ENCODE assay signal across 23 cellular contexts in the genomic region with DNA sequence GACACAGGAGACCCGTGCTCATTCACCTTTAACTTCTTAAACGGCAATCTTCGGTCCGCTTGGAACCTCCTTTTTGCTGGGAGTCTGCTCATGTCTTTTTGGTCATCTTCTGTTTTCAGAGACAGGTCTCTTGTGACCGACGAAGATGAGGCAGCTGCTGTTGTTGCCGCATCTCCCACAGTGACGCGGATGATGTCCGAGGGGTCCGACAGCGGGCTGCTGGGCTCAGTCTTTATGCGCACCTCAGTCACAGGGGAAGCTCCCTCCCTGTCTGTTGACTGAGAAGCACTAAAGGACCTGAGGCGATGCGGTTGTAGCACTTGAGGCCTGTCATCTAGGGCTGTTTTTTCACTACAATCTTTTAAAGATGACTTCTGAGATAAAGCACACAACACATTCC. TPM values are rescaled to one million over a fixed set of nuclear protein-coding genes. Genes with fewer than 3 reads are reported as not detected.
A peak's percentile ranks its signal among the peaks of the same experiment; 100 is the strongest.
DNase-seq lines count a peak whose midpoint lies in the region; ATAC-seq, FAIRE-seq and TF ChIP-seq lines count a peak whose summit lies in the region.
"Had no signal": no experiment of that assay in that cellular context is flagged by ENCODE, and none has a peak within 500 bp of the region (broad histone marks: within the 10 kb centered on the region; RNA-seq: fewer than 3 reads in every experiment).

No MANE protein-coding gene starts in this region.

- no peak overlapping the region for H3K4me2 ChIP-seq in GM12878 (ENCODE audit: control insufficient read depth, insufficient read depth)
- H3K4me2 ChIP-seq: A549; BLaER1 treated with 17β-estradiol and CSF1 and Interleukin-3, amounts not matched to agents 10 nM and 100 nM had no signal

- CTCF ChIA-PET in GM12878 (lab: Yijun Ruan, JAX) = no interaction called here

- H3K27me3 ChIP-seq in GM12878 (replicated peaks in 1 of 2; ENCODE audit: control insufficient read depth in 2 of 2, insufficient read depth in 2 of 2, low read length in 1 of 2) (no peaks in the 10 kb centered on the region), esophagus muscularis mucosa (no peaks in the 10 kb centered on the region), subcutaneous abdominal adipose tissue (ENCODE audit: control insufficient read depth in 5 of 5, insufficient read depth in 4 of 5, low read length in 5 of 5) (no peaks in the 10 kb centered on the region)
- H3K27me3 ChIP-seq: BE2C; BLaER1 treated with 17β-estradiol and CSF1 and Interleukin-3, amounts not matched to agents 10 nM and 100 nM had no signal

- H3K27ac ChIP-seq in GM12878 (ENCODE audit: control insufficient read depth, insufficient read depth) (no peak overlapping the region), esophagus muscularis mucosa (replicated peaks in 1 of 4) (no peak overlapping the region), subcutaneous abdominal adipose tissue (ENCODE audit: low read depth, low read length) (peak overlapping the region; percentile 54)
- H3K27ac ChIP-seq: A549; BLaER1 treated with 17β-estradiol and CSF1 and Interleukin-3, amounts not matched to agents 10 nM and 100 nM had no signal

- no peak overlapping the region for H2AFZ ChIP-seq in GM12878 (ENCODE audit: control insufficient read depth, low read depth, low read length)

- no peak for FAIRE-seq in GM12878 (lab: Jason Lieb, UNC)
- no peak for FAIRE-seq in HTR-8/SVneo (lab: Jason Lieb, UNC)
- FAIRE-seq: A549, D721Med, G401.6, H54 had no signal

- peaks cover 8 to 44% of the 10 kb centered on the region in 2 experiments for H3K36me3 ChIP-seq in GM12878 (ENCODE audit: control insufficient read depth in 2 of 2, insufficient read depth in 2 of 2, low read length in 1 of 2)
- H3K36me3 ChIP-seq in esophagus muscularis mucosa = peaks cover 22 to 69% (median 43%) of the 10 kb centered on the region in 4 donors
- peaks cover 13 to 40% (median 33%) of the 10 kb centered on the region in 5 donors for H3K36me3 ChIP-seq in subcutaneous abdominal adipose tissue (ENCODE audit: control insufficient read depth in 5 of 5, insufficient read depth in 5 of 5, low read length in 5 of 5)

- H3K9ac ChIP-seq in GM12878 (ENCODE audit: control insufficient read depth, insufficient read depth, low read length) (no peak overlapping the region), subcutaneous abdominal adipose tissue (ENCODE audit: low read length in 5 of 5) (no peak overlapping the region)
- H3K9ac ChIP-seq: BLaER1 treated with 17β-estradiol and CSF1 and Interleukin-3, amounts not matched to agents 10 nM and 100 nM had no signal

- DNase-seq in EH (ENCODE audit: low read depth) (peak; percentile 14), GM12878 (ENCODE audit: low read depth, low spot score) (no peak), esophagus muscularis mucosa (ENCODE audit: extremely low spot score) (peak; percentile 70), HTR-8/SVneo (ENCODE audit: insufficient read length, low spot score) (no peak), DMS79 treated with DMSO at 0.1 percent for 48 hours (lab: John Stamatoyannopoulos, UW) (no peak)
- no peak for DNase-seq in stimulated activated CD4-positive, alpha-beta T cell treated with anti-CD3 and anti-CD28 coated beads, Interleukin-15, amount 100 ng/mL, for 24 hours
- DNase-seq: 8988T; ACHN; AML-193; BE2C; CD4-positive, alpha-beta T cell; CD8-positive, alpha-beta memory T cell; DMS 273 treated with DMSO at 0.1 percent for 48 hours; DMS79; GOT3; HFFc6 had no signal

- SMC1A ChIA-PET in GM12878 (lab: Charles Lee; ENCODE audit: uncharacterized antibody, unreplicated experiment) = interaction anchor here (1.0 to 1.2 kb wide), 2 partner anchors 12 to 13 kb away, joined by 3 to 5 read pairs; no protein-coding TSS in a partner anchor

- 98% methylated on average over 15 of the region's 15 CpGs for WGBS in GM12878 (ENCODE audit: insufficient coverage, insufficient replicate concordance, low lambda C conversion rate, missing lambda C conversion rate)
- whole genome bisulfite sequencing in esophagus muscularis mucosa = 98% methylated on average over 15 of the region's 15 CpGs

- intact Hi-C loops in GM12878 (cut with micrococcal nuclease; ENCODE audit: unreplicated experiment) (no loop called here), esophagus muscularis mucosa (cut with DNase I) (no loop called here)

- in situ Hi-C loops in GM12878 (cut with MboI) = no loop called here

- POLR2A ChIA-PET in GM12878 (lab: Charles Lee) = no interaction called here

- no peak for TF ChIP-seq RAD21 in GM12878 (IDR thresholded peaks at IDR 0.05; ENCODE audit: insufficient read depth, low read depth, low read length)

- TF ChIP-seq POLR2A in GM12878 (IDR thresholded peaks at IDR 0.05; ENCODE audit: low read depth, low read length) (0 out of 2 replicates have a peak, but pooled peaks have one; percentile 7), esophagus muscularis mucosa (IDR thresholded peaks at IDR 0.05; ENCODE audit: low read depth) (no peak)

- no peaks in the 10 kb centered on the region for H3K4me1 ChIP-seq in GM12878 (ENCODE audit: control insufficient read depth, insufficient read depth, low read length)
- H3K4me1 ChIP-seq in esophagus muscularis mucosa = peaks cover 0 to 5% (median 0%) of the 10 kb centered on the region in 4 donors
- peaks cover 0 to 9% (median 3%) of the 10 kb centered on the region in 5 donors for H3K4me1 ChIP-seq in subcutaneous abdominal adipose tissue (ENCODE audit: control insufficient read depth in 5 of 5, insufficient read depth in 5 of 5, low read length in 5 of 5)
- H3K4me1 ChIP-seq: A549; BE2C; BLaER1 treated with 17β-estradiol and CSF1 and Interleukin-3, amounts not matched to agents 10 nM and 100 nM; HAP-1 had no signal

- no peaks in the 10 kb centered on the region for H4K20me1 ChIP-seq in GM12878 (ENCODE audit: control insufficient read depth, insufficient read depth)
- H4K20me1 ChIP-seq: BLaER1 treated with 17β-estradiol and CSF1 and Interleukin-3, amounts not matched to agents 10 nM and 100 nM had no signal

- H3K79me2 ChIP-seq in GM12878 (ENCODE audit: control insufficient read depth, insufficient read depth, low read length) = no peaks in the 10 kb centered on the region; the same call in 1 of the 2 replicates

- no peak overlapping the region for H3K4me3 ChIP-seq in GM12878
- H3K4me3 ChIP-seq in esophagus muscularis mucosa = no peak overlapping the region
- H3K4me3 ChIP-seq in subcutaneous abdominal adipose tissue (ENCODE audit: low read depth in 1 of 5, low read length in 5 of 5) = no peak overlapping the region
- H3K4me3 ChIP-seq: A549; BLaER1 treated with 17β-estradiol and CSF1 and Interleukin-3, amounts not matched to agents 10 nM and 100 nM; HAP-1 had no signal

- RAD21 ChIA-PET in GM12878 (lab: Charles Lee; ENCODE audit: unreplicated experiment) = no interaction called here

- ATAC-seq in GM12878 = no peak
- ATAC-seq: A549 had no signal

- no TSS peak for BruUV-seq in GM12878 (replicated peaks; lab: Mats Ljungman, UMichigan)

- TF ChIP-seq EP300 in GM12878 (IDR thresholded peaks at IDR 0.05; ENCODE audit: borderline replicate concordance in 1 of 2, control insufficient read depth in 1 of 2, low read depth in 2 of 2, low read length in 2 of 2) (no peak), esophagus muscularis mucosa (IDR thresholded peaks at IDR 0.05) (no peak)

- H3K9me3 ChIP-seq in GM12878 (replicated peaks; ENCODE audit: control insufficient read depth, insufficient read depth, low read length) (peaks cover 14% of the 10 kb centered on the region; the same call in 2 of the 3 replicates), esophagus muscularis mucosa (no peaks in the 10 kb centered on the region), subcutaneous abdominal adipose tissue (ENCODE audit: control insufficient read depth in 5 of 5, low read length in 5 of 5) (no peaks in the 10 kb centered on the region)
- H3K9me3 ChIP-seq: BE2C had no signal

- TF ChIP-seq CTCF in GM12878 (IDR thresholded peaks at IDR 0.05 in 2 of 3, conservative IDR thresholded peaks at IDR 0.05 in 1 of 3; ENCODE audit: control insufficient read depth in 2 of 3, extremely low read depth in 1 of 3, insufficient read depth in 1 of 3, low read depth in 3 of 3, low read length in 3 of 3) (no peak), esophagus muscularis mucosa (IDR thresholded peaks at IDR 0.05) (no peak)

RNA-seq across cellular contexts. Expression of a gene that starts 17.6 kb away (rescaled TPM):
- 28.7 and 28.9 TPM in 2 replicates for total RNA-seq in GM12878 (2013; cell fraction: nucleolus; rRNA removed)
- total RNA-seq in GM12878 (2014; rRNA removed) = 8.5 and 9.8 TPM in 2 replicates
- total RNA-seq in GM12878 (2014; rRNA removed; fragmentation: Illumina TruSeq; extraction: Trizol) = 13.1 and 13.4 TPM in 2 replicates
- 17.9 and 21.6 TPM in 2 replicates for total RNA-seq in GM12878 (2021)
- polyA plus RNA-seq in GM12878 (2011; ENCODE audit: low read depth) = 6.1 TPM
- polyA plus RNA-seq in GM12878 (2011; rRNA removed) = 9.1 and 9.6 TPM in 2 replicates
- polyA plus RNA-seq in GM12878 (2011; cell fraction: cytosol; rRNA removed) = 5.7 and 11.2 TPM in 2 replicates
- polyA plus RNA-seq in GM12878 (2011; cell fraction: nucleus; rRNA removed) = 12.9 and 18.3 TPM in 2 replicates
- polyA plus RNA-seq in GM12878 (2012) = 9.1 and 9.6 TPM in 2 replicates
- 12.6 and 12.7 TPM in 2 replicates for polyA plus RNA-seq in GM12878 (2014; fragmentation: Illumina TruSeq; extraction: Trizol)
- polyA plus RNA-seq in GM12878 (2014; fragmentation: Nextera tagmentation; extraction: Ambion mirVana) = 1 to 10 TPM; 1.8 to 2.3 TPM
- polyA plus RNA-seq in GM12878 (2014; rRNA removed) = 6.3 and 7.0 TPM in 2 replicates
- 10 to 100 TPM; 11.3 to 13.9 TPM for polyA plus RNA-seq in GM12878 (2016; fragmentation: Nextera tagmentation; extraction: Ambion mirVana)
- polyA minus RNA-seq in GM12878 (2011; rRNA and poly(A)+ RNA removed) = 14.7 and 15.7 TPM in 2 replicates
- 6.4 and 8.6 TPM in 2 replicates for polyA minus RNA-seq in GM12878 (2011; cell fraction: cytosol; rRNA and poly(A)+ RNA removed)
- 10.8 and 12.8 TPM in 2 replicates for polyA minus RNA-seq in GM12878 (2011; cell fraction: nucleus; rRNA and poly(A)+ RNA removed)
- 10 to 100 TPM in 1 of 4 donors, 1 to 10 TPM in 3; 5.9 to 15.1 (median 9.2) TPM for total RNA-seq in esophagus muscularis mucosa

RNA-seq across cellular contexts. Expression of a gene that starts 38.8 kb away (rescaled TPM):
- 193 and 225 TPM in 2 replicates for total RNA-seq in GM12878 (2013; cell fraction: nucleolus; rRNA removed)
- 13.0 and 13.7 TPM in 2 replicates for total RNA-seq in GM12878 (2014; rRNA removed)
- 8.3 and 10.9 TPM in 2 replicates for total RNA-seq in GM12878 (2014; rRNA removed; fragmentation: Illumina TruSeq; extraction: Trizol)
- 11.2 and 11.6 TPM in 2 replicates for total RNA-seq in GM12878 (2021)
- 4.4 TPM for polyA plus RNA-seq in GM12878 (2011; ENCODE audit: low read depth)
- 26.9 and 30.9 TPM in 2 replicates for polyA plus RNA-seq in GM12878 (2011; rRNA removed)
- polyA plus RNA-seq in GM12878 (2011; cell fraction: cytosol; rRNA removed) = 22.6 and 26.7 TPM in 2 replicates
- 59.4 and 76.9 TPM in 2 replicates for polyA plus RNA-seq in GM12878 (2011; cell fraction: nucleus; rRNA removed)
- 7.7 and 13.4 TPM in 2 replicates for polyA plus RNA-seq in GM12878 (2012)
- polyA plus RNA-seq in GM12878 (2014; fragmentation: Illumina TruSeq; extraction: Trizol) = 8.8 and 9.3 TPM in 2 replicates
- polyA plus RNA-seq in GM12878 (2014; fragmentation: Nextera tagmentation; extraction: Ambion mirVana) = 1 to 10 TPM; 2.2 to 2.9 TPM
- 9.9 and 11.1 TPM in 2 replicates for polyA plus RNA-seq in GM12878 (2014; rRNA removed)
- 1 to 10 TPM; 2.5 to 4.9 TPM for polyA plus RNA-seq in GM12878 (2016; fragmentation: Nextera tagmentation; extraction: Ambion mirVana)
- polyA minus RNA-seq in GM12878 (2011; rRNA and poly(A)+ RNA removed) = 57.2 and 71.5 TPM in 2 replicates
- 9.8 and 11.5 TPM in 2 replicates for polyA minus RNA-seq in GM12878 (2011; cell fraction: cytosol; rRNA and poly(A)+ RNA removed)
- polyA minus RNA-seq in GM12878 (2011; cell fraction: nucleus; rRNA and poly(A)+ RNA removed) = 29.0 and 42.4 TPM in 2 replicates
- total RNA-seq in esophagus muscularis mucosa = 10 to 100 TPM; 11.6 to 25.3 (median 18.9) TPM

Comparison
In these comparisons a context has a peak if more than half of its experiments do, and no peak if none do; other contexts are left out.
1. DNase-seq: peak in EH (single experiment) and esophagus muscularis mucosa (single experiment); none in GM12878 (single experiment), stimulated activated CD4-positive, alpha-beta T cell treated with anti-CD3 and anti-CD28 coated beads, Interleukin-15, amount 100 ng/mL, for 24 hours (single experiment), HTR-8/SVneo (single experiment) and DMS79 treated with DMSO at 0.1 percent for 48 hours (single experiment).